17 cellular contexts compared by ENCODE assay signal in genomic region chr17:51124641-51125503, GRCh38.
"Had no signal": no experiment of that assay in that cellular context is flagged by ENCODE, and none has a peak within 500 bp of the region (broad histone marks: within the 10 kb centered on the region; RNA-seq: fewer than 3 reads in every experiment).

No MANE protein-coding gene starts in this region.

- DNase-seq: activated CD4-positive, alpha-beta T cell treated with anti-CD3 and anti-CD28 coated beads, Interleukin-2, amount 10 ng/mL, durations not matched to agents 7 days and 5 days; activated CD4-positive, CD25-positive, alpha-beta regulatory T cell; activated CD8-positive, alpha-beta memory T cell treated with anti-CD3 and anti-CD28 coated beads for 24 hours; amniotic stem cell; brain microvascular endothelial cell; erythroblast; left lung; nephron progenitor cell; ovary; stimulated activated CD4-positive, alpha-beta T cell treated with anti-CD3 and anti-CD28 coated beads, Interleukin-15, amount 100 ng/mL, for 24 hours; stimulated activated CD4-positive, alpha-beta T cell treated with anti-CD3 and anti-CD28 coated beads, Interleukin-4, amount 100 ng/mL, for 24 hours; stomach; tibial artery had no signal

- H3K36me3 Mint-ChIP-seq: activated naive CD4-positive, alpha-beta T cell treated with anti-CD3 and anti-CD28 coated beads, Interleukin-2, amount 50 U/mL, for 24 hours; memory B cell had no signal

- H3K4me3 ChIP-seq: left lung, ovary, SK-N-MC, stomach, tibial artery had no signal

- H3K27me3 ChIP-seq: brain microvascular endothelial cell, left lung, ovary, stomach, tibial artery had no signal

- H3K27ac Mint-ChIP-seq: activated CD4-positive, alpha-beta T cell treated with anti-CD3 and anti-CD28 coated beads, Interleukin-2, amount 10 ng/mL, durations not matched to agents 7 days and 5 days; dendritic cell treated with granulocyte-macrophage colony-stimulating factor and Interleukin-4, amounts not matched to agents 40 ng/mL and 50 ng/mL, for 4 days; memory B cell; nephron progenitor cell had no signal

- H3K36me3 ChIP-seq: brain microvascular endothelial cell, left lung, ovary, stomach, tibial artery had no signal

- H3K27ac ChIP-seq: brain microvascular endothelial cell, ovary, SK-N-MC, tibial artery had no signal

- H3K9me3 Mint-ChIP-seq: activated CD4-positive, alpha-beta T cell treated with anti-CD3 and anti-CD28 coated beads, Interleukin-2, amount 10 ng/mL, durations not matched to agents 7 days and 5 days; activated naive CD4-positive, alpha-beta T cell treated with anti-CD3 and anti-CD28 coated beads, Interleukin-2, amount 50 U/mL, for 24 hours; dendritic cell treated with granulocyte-macrophage colony-stimulating factor and Interleukin-4, amounts not matched to agents 40 ng/mL and 50 ng/mL, for 4 days; memory B cell had no signal

- H3K4me3 Mint-ChIP-seq: activated CD4-positive, alpha-beta T cell treated with anti-CD3 and anti-CD28 coated beads, Interleukin-2, amount 10 ng/mL, durations not matched to agents 7 days and 5 days; activated naive CD4-positive, alpha-beta T cell treated with anti-CD3 and anti-CD28 coated beads, Interleukin-2, amount 50 U/mL, for 24 hours; dendritic cell treated with granulocyte-macrophage colony-stimulating factor and Interleukin-4, amounts not matched to agents 40 ng/mL and 50 ng/mL, for 4 days; memory B cell; nephron progenitor cell had no signal

- H3K27me3 Mint-ChIP-seq: activated CD4-positive, alpha-beta T cell treated with anti-CD3 and anti-CD28 coated beads, Interleukin-2, amount 10 ng/mL, durations not matched to agents 7 days and 5 days; activated naive CD4-positive, alpha-beta T cell treated with anti-CD3 and anti-CD28 coated beads, Interleukin-2, amount 50 U/mL, for 24 hours; dendritic cell treated with granulocyte-macrophage colony-stimulating factor and Interleukin-4, amounts not matched to agents 40 ng/mL and 50 ng/mL, for 4 days; memory B cell had no signal

- H3K9me3 ChIP-seq: left lung, ovary, stomach, tibial artery had no signal
